19 cellular contexts compared by ENCODE assay signal in the genomic region with DNA sequence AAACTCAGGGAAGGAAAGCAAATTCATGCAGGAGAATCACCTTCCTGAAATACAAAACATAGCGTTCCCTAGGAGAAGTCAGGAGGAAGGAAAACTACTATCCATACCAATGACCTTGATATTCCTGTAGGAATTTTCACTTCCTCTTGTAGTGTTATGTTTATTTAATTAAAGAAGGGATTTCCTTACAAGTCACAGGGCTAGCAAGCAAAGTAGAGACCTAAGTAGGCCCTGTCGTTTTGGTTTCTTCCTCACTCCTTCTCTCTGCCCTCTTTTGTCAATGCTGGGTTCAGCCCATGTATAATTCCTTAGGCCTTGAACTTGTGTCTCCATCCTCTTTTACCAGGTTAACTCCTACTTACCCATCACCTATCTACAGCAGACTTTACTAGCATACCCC.
DNase-seq lines count a peak whose midpoint lies in the region; ATAC-seq, FAIRE-seq and TF ChIP-seq lines count a peak whose summit lies in the region.
"Had no signal": no experiment of that assay in that cellular context is flagged by ENCODE, and none has a peak within 500 bp of the region (broad histone marks: within the 10 kb centered on the region; RNA-seq: fewer than 3 reads in every experiment).

No MANE protein-coding gene starts in this region.

- H3K4ac ChIP-seq in H1 (replicated peaks; ENCODE audit: insufficient read length, low read depth, low read length), result no peak overlapping the region

- TF ChIP-seq POLR2A in breast epithelium (IDR thresholded peaks at IDR 0.05) (no peak), H1 (IDR thresholded peaks at IDR 0.05; ENCODE audit: control extremely low read depth in 1 of 2, low read depth in 2 of 2, low read length in 2 of 2) (no peak)

- intact Hi-C loops in mammary epithelial cell (cut with micrococcal nuclease), result no loop called here
- intact Hi-C loops in breast epithelium (cut with DNase I; ENCODE audit: low total_unique reads), result no loop called here

- ATAC-seq in GM21381 (IDR thresholded peaks at IDR 0.05; ENCODE audit: unreplicated experiment), result no peak
- ATAC-seq: CD8-positive, alpha-beta T cell had no signal

- dilution Hi-C loops in mammary epithelial cell (cut with HindIII; ENCODE audit: low sequenced_read_pairs), result no loop called here

- H3K56ac ChIP-seq in H1 (replicated peaks; ENCODE audit: insufficient read length, low read depth, low read length), result no peak overlapping the region

- H3K23me2 ChIP-seq in H1 (ENCODE audit: low read depth, low read length), result no peaks in the 10 kb centered on the region

- DNase-seq in mammary epithelial cell, result no peak
- no peak for DNase-seq in breast epithelium (ENCODE audit: low spot score in 2 of 2)
- no peak for DNase-seq in H1 (ENCODE audit: low read depth in 1 of 2, low spot score in 2 of 2)
- peak; percentile 1 for DNase-seq in kidney tubule cell (ENCODE audit: low spot score)
- DNase-seq in effector CD4-positive, alpha-beta T cell, result no peak
- DNase-seq: Caco-2; CD4-positive, CD25-positive, alpha-beta regulatory T cell; CD8-positive, alpha-beta T cell; DMS153; DND-41; HFFc6 had no signal

- H4K5ac ChIP-seq in H1 (ENCODE audit: insufficient read length, low read depth, low read length), result no peak overlapping the region

- no peak overlapping the region for H3K18ac ChIP-seq in H1 (ENCODE audit: extremely low read depth, low read length)

- H3K27me3 ChIP-seq in mammary epithelial cell (ENCODE audit: insufficient read depth, low read length), result no peaks in the 10 kb centered on the region
- H3K27me3 ChIP-seq in breast epithelium, result no peaks in the 10 kb centered on the region
- H3K27me3 ChIP-seq in H1 (replicated peaks in 1 of 4; ENCODE audit: control insufficient read depth in 3 of 4, extremely low read depth in 1 of 4, insufficient read depth in 3 of 4, low read length in 3 of 4), result no peaks in the 10 kb centered on the region
- H3K27me3 ChIP-seq: BLaER1 had no signal

- H3K79me2 ChIP-seq in mammary epithelial cell (ENCODE audit: insufficient read depth, low read length) (no peaks in the 10 kb centered on the region), H1 (ENCODE audit: control insufficient read depth in 1 of 2, insufficient read depth in 2 of 2, low read length in 2 of 2) (no peaks in the 10 kb centered on the region)

- no TSS peak for BruUV-seq in mammary epithelial cell (replicated peaks; lab: Mats Ljungman, UMichigan)

- no peak overlapping the region for H4K91ac ChIP-seq in H1 (replicated peaks; ENCODE audit: insufficient read length, low read length)

- H4K8ac ChIP-seq in H1 (ENCODE audit: extremely low read depth, insufficient read depth, low read length), result no peak overlapping the region

- POLR2A ChIA-PET in H1 (lab: Charles Lee; ENCODE audit: partially characterized antibody), result no interaction called here

- H3K27ac ChIP-seq in mammary epithelial cell (ENCODE audit: insufficient read depth, low read depth, low read length) (no peak overlapping the region), breast epithelium (no peak overlapping the region), H1 (ENCODE audit: low read depth, low read length) (no peak overlapping the region)
- H3K27ac ChIP-seq: 22Rv1, BLaER1, C4-2B had no signal

- H3K4me3 ChIP-seq in mammary epithelial cell (replicated peaks in 1 of 3; ENCODE audit: insufficient read depth in 1 of 3, low read depth in 2 of 3, low read length in 3 of 3) (no peak overlapping the region), breast epithelium (no peak overlapping the region), H1 (ENCODE audit: extremely low read depth in 1 of 4, insufficient read depth in 2 of 4, low read depth in 3 of 4, low read length in 4 of 4) (no peak overlapping the region)
- H3K4me3 ChIP-seq: BLaER1, HAP-1 had no signal

- no peak for TF ChIP-seq RAD21 in H1 (IDR thresholded peaks at IDR 0.05 in 1 of 2, conservative IDR thresholded peaks at IDR 0.05 in 1 of 2; ENCODE audit: low read depth in 2 of 2, low read length in 2 of 2)

- H3K9ac ChIP-seq in mammary epithelial cell (ENCODE audit: insufficient read depth, low read length), result no peak overlapping the region
- no peak overlapping the region for H3K9ac ChIP-seq in H1 (replicated peaks in 1 of 4; ENCODE audit: extremely low read depth in 1 of 4, low read depth in 3 of 4, low read length in 3 of 4)
- H3K9ac ChIP-seq: BLaER1 had no signal

- no peak overlapping the region for H3K14ac ChIP-seq in H1 (ENCODE audit: insufficient read length)

- H3K4me2 ChIP-seq in mammary epithelial cell (ENCODE audit: insufficient read depth, low read depth, low read length), result no peak overlapping the region
- H3K4me2 ChIP-seq in H1 (ENCODE audit: insufficient read depth in 1 of 2, low read depth in 2 of 2, low read length in 2 of 2), result 0 out of 4 replicates have a peak overlapping the region, but pooled peaks of 1 of the 2 experiments have one; percentile 6
- H3K4me2 ChIP-seq: BLaER1 had no signal

- H2BK15ac ChIP-seq in H1 (ENCODE audit: low read length), result no peak overlapping the region

- CTCF ChIA-PET in mammary epithelial cell (lab: Charles Lee; ENCODE audit: low non-redundant PET) (no interaction called here), H1 (lab: Charles Lee; ENCODE audit: partially characterized antibody) (no interaction called here)

- FAIRE-seq in H1 (lab: Jason Lieb, UNC), result no peak
- FAIRE-seq: A204.1, G401.6, GM12892 had no signal

- TF ChIP-seq CTCF in mammary epithelial cell (conservative IDR thresholded peaks at IDR 0.05 in 1 of 2, IDR thresholded peaks at IDR 0.05 in 1 of 2; ENCODE audit: extremely low read depth in 1 of 2, insufficient read depth in 1 of 2, low read depth in 1 of 2, low read length in 2 of 2) (no peak), breast epithelium (IDR thresholded peaks at IDR 0.05) (no peak), H1 (IDR thresholded peaks at IDR 0.05; ENCODE audit: control extremely low read depth in 1 of 3, insufficient read depth in 1 of 3, low read depth in 1 of 3, low read length in 3 of 3) (no peak)

- H2BK12ac ChIP-seq in H1 (ENCODE audit: low read depth, low read length), result no peak overlapping the region

- 95% methylated on average over 2 of the region's 2 CpGs for WGBS in mammary epithelial cell (ENCODE audit: low coverage, missing lambda C conversion rate)
- 20% methylated on average over 2 of the region's 2 CpGs; no CpG with 5 or more reads in 1 of the 2 experiments for WGBS in H1 (ENCODE audit: extremely low coverage in 1 of 2, insufficient coverage in 1 of 2, insufficient read length in 1 of 2, insufficient replicate concordance in 2 of 2, low coverage in 1 of 2, low lambda C conversion rate in 2 of 2, missing lambda C conversion rate in 1 of 2), 2 experiments

- no peaks in the 10 kb centered on the region for H3K9me3 ChIP-seq in mammary epithelial cell (replicated peaks; ENCODE audit: insufficient read depth, low read length)
- H3K9me3 ChIP-seq in breast epithelium, result no peaks in the 10 kb centered on the region
- H3K9me3 ChIP-seq in H1 (ENCODE audit: insufficient read depth in 2 of 2, low read depth in 1 of 2, low read length in 1 of 2), result no peaks in the 10 kb centered on the region
- H3K9me3 ChIP-seq: BLaER1, Caco-2, HAP-1 had no signal

- no peaks in the 10 kb centered on the region for H3K36me3 ChIP-seq in mammary epithelial cell (ENCODE audit: insufficient read depth, low read length)
- H3K36me3 ChIP-seq in breast epithelium, result no peaks in the 10 kb centered on the region
- H3K36me3 ChIP-seq in H1 (ENCODE audit: control insufficient read depth in 2 of 4, insufficient read depth in 4 of 4, low read length in 3 of 4), result no peaks in the 10 kb centered on the region
- H3K36me3 ChIP-seq: BLaER1, HAP-1 had no signal

- H4K20me1 ChIP-seq in mammary epithelial cell (ENCODE audit: insufficient read depth, low read length) (no peaks in the 10 kb centered on the region), H1 (replicated peaks in 1 of 2; ENCODE audit: control insufficient read depth in 1 of 2, insufficient read depth in 2 of 2, low read length in 2 of 2) (no peaks in the 10 kb centered on the region)
- H4K20me1 ChIP-seq: BLaER1 had no signal

- in situ Hi-C loops in mammary epithelial cell (cut with MboI; ENCODE audit: low sequenced_read_pairs in 2 of 2), result no loop called here

- no peak overlapping the region for H3K23ac ChIP-seq in H1 (ENCODE audit: insufficient read length)

- H2BK20ac ChIP-seq in H1 (ENCODE audit: low read length), result no peak overlapping the region

- no peaks in the 10 kb centered on the region for H3K79me1 ChIP-seq in H1 (ENCODE audit: low read depth, low read length)

- no peak for TF ChIP-seq EP300 in H1 (IDR thresholded peaks at IDR 0.05; ENCODE audit: borderline replicate concordance in 1 of 2, low read depth in 2 of 2, low read length in 2 of 2)

- peak overlapping the region; percentile 54 for H2AFZ ChIP-seq in mammary epithelial cell (ENCODE audit: low read depth, low read length)
- no peak overlapping the region for H2AFZ ChIP-seq in H1 (ENCODE audit: low read length)

- H2BK120ac ChIP-seq in H1 (replicated peaks; ENCODE audit: low read depth, low read length), result no peak overlapping the region

- H3K4me1 ChIP-seq in mammary epithelial cell (ENCODE audit: insufficient read depth, low read length) (no peaks in the 10 kb centered on the region), breast epithelium (no peaks in the 10 kb centered on the region), H1 (replicated peaks in 1 of 4; ENCODE audit: control insufficient read depth in 3 of 4, insufficient read depth in 4 of 4, low read length in 3 of 4) (peaks cover 0 to 7% (median 1%) of the 10 kb centered on the region in 4 experiments; a peak in 2 of 7 replicates)
- H3K4me1 ChIP-seq: BLaER1, Caco-2, HAP-1 had no signal

- no peak overlapping the region for H2AK5ac ChIP-seq in H1 (ENCODE audit: low read depth, low read length)

- 0 out of 2 replicates have a peak overlapping the region, but pooled peaks have one; percentile 17 for H2BK5ac ChIP-seq in H1 (ENCODE audit: low read depth, low read length)

TF ChIP-seq in H1, 55 proteins besides CTCF, POLR2A, EP300 and RAD21:
- no peak for TF ChIP-seq SAP30 (IDR thresholded peaks at IDR 0.05; ENCODE audit: insufficient read depth, insufficient replicate concordance, low read length)
